8 cellular contexts compared by ENCODE assay signal in the genomic region with DNA sequence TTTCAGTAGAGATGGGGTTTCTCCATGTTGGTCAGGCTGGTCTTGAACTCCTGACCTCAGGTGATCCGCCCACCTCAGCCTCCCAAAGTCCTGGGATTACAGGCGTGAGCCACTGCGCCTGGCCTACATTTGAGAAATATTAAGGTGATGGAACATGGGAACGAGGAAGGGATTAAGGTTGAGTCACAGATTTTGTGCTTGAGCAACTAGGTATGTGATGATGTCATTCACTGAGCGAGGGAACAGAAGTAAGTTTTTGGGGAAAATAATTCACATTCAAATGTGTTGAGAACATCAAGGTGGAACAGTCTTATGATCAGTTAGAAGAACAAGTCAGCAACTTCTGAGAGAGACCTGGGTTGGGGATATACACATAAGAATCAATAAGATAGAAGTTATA. TPM values are rescaled to one million over a fixed set of nuclear protein-coding genes. Genes with fewer than 3 reads are reported as not detected.
"Had no signal": no experiment of that assay in that cellular context is flagged by ENCODE, and none has a peak within 500 bp of the region (broad histone marks: within the 10 kb centered on the region; RNA-seq: fewer than 3 reads in every experiment).

No MANE protein-coding gene starts in this region.

RNA-seq across cellular contexts. Expression of a gene that starts 6.8 kb away (rescaled TPM):
- total RNA-seq: aorta, colonic mucosa, fibroblast of villous mesenchyme, left ventricle myocardium inferior, mesenteric fat pad, psoas muscle, sigmoid colon, transverse colon had no signal
- polyA plus RNA-seq: aorta, psoas muscle, sigmoid colon had no signal
